ENCODE assay signal across 8 cellular contexts in the genomic region with DNA sequence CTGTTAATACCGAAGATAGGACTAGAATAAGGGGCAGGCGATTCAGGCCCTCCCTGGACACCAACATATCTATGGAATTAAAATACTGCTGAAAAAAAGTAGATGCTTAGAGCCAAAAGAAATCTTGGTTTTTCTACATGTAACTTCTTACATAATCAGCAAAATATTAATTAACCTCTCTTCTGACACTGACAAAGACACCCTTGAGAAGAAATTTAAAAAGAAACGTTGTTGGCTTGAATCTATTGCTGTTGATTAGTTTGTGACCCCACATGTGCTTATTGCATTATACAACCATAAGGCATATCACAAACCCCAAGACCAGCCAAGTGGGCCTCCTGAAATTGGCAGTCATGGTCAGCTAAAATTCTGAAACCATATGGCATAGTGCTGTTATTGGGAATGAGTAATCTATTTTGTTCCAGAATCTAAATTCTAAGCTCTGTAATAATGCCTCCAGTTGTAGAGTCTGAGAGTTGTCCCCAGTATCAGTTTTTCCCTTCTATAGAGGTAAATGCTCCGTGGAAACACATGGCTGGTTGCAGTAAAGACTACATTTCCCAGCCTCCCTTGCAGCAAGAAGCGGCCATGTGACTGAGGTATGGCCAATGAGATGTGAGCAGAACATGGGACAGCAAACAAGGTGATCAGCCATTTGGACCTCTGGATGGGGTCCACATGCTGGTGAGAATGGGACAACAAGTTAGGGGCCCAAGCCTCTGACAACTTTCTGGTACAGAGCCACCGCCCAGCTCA. TPM values are rescaled to one million over a fixed set of nuclear protein-coding genes. Genes with fewer than 3 reads are reported as not detected.
DNase-seq lines count a peak whose midpoint lies in the region; ATAC-seq, FAIRE-seq and TF ChIP-seq lines count a peak whose summit lies in the region.

No MANE protein-coding gene starts in this region.

- no peak overlapping the region for H3K9ac ChIP-seq in OCI-LY3 (ENCODE audit: low read length)
- H3K9ac ChIP-seq in kidney (ENCODE audit: low read length in 2 of 2) = no peak overlapping the region

- no peak for FAIRE-seq in kidney (lab: Jason Lieb, UNC)

- H3K9me3 Mint-ChIP-seq in naive thymus-derived CD8-positive, alpha-beta T cell = no peaks in the 10 kb centered on the region

- in situ Hi-C loops in T47D (cut with HindIII; ENCODE audit: low pct_unique_long_range_greater_than_20kb, low sequenced_read_pairs) = no loop called here

- TF ChIP-seq CTCF in right atrium auricular region (IDR thresholded peaks at IDR 0.05) (no peak), OCI-LY3 (IDR thresholded peaks at IDR 0.05; ENCODE audit: low read depth, low read length) (no peak), kidney (IDR thresholded peaks at IDR 0.05; ENCODE audit: borderline replicate concordance, extremely low read depth, insufficient read depth) (no peak)

- ATAC-seq in left cardiac atrium (peak; percentile 56 to 57), GM21529 (IDR thresholded peaks at IDR 0.05; ENCODE audit: unreplicated experiment) (no peak)
- ATAC-seq in naive thymus-derived CD8-positive, alpha-beta T cell = peak; percentile 56 to 64

- H3K9me3 ChIP-seq in right atrium auricular region = no peaks in the 10 kb centered on the region
- H3K9me3 ChIP-seq in OCI-LY3 (ENCODE audit: insufficient read depth, low read length) = no peaks in the 10 kb centered on the region
- H3K9me3 ChIP-seq in kidney (ENCODE audit: control insufficient read depth in 1 of 2, low read length in 2 of 2) = no peaks in the 10 kb centered on the region

- no peaks in the 10 kb centered on the region for H3K79me2 ChIP-seq in OCI-LY3 (ENCODE audit: low read length)

- H3K36me3 ChIP-seq in right atrium auricular region = no peaks in the 10 kb centered on the region
- no peaks in the 10 kb centered on the region for H3K36me3 ChIP-seq in OCI-LY3 (replicated peaks; ENCODE audit: low read depth, low read length)
- H3K36me3 ChIP-seq in kidney (ENCODE audit: control insufficient read depth in 1 of 2, insufficient read depth in 2 of 2, low read length in 2 of 2) = no peaks in the 10 kb centered on the region

- no peak overlapping the region for H3K4me3 Mint-ChIP-seq in naive thymus-derived CD8-positive, alpha-beta T cell

- intact Hi-C loops in left cardiac atrium (cut with DNase I) (loop anchor here in 1 of 2 donors (10.0 kb wide), 1 partner anchor 193 kb away; no protein-coding TSS in a partner anchor), kidney (cut with DNase I) (loop anchor here (5.0 kb wide), 1 partner anchor 280 kb away; no protein-coding TSS in a partner anchor)

- H3K36me3 Mint-ChIP-seq in naive thymus-derived CD8-positive, alpha-beta T cell = no peaks in the 10 kb centered on the region

- H3K4me3 ChIP-seq in right atrium auricular region (no peak overlapping the region), OCI-LY3 (ENCODE audit: low read length) (no peak overlapping the region), kidney (ENCODE audit: low read length in 2 of 2) (no peak overlapping the region)

- H3K27ac ChIP-seq in right atrium auricular region = no peak overlapping the region
- H3K27ac ChIP-seq in OCI-LY3 (ENCODE audit: low read length) = no peak overlapping the region
- no peak overlapping the region for H3K27ac ChIP-seq in kidney (ENCODE audit: low read depth in 2 of 2, low read length in 2 of 2)

- DNase-seq in left cardiac atrium (peak; percentile 44), right atrium auricular region (ENCODE audit: low spot score) (no peak), T47D (ENCODE audit: low read depth in 1 of 2, low spot score in 1 of 2) (peak; percentile 67 to 86), kidney (no peak), NCI-H748 (lab: John Stamatoyannopoulos, UW; ENCODE audit: unreplicated experiment) (no peak)
- peak in 5 of 10 donors; percentile 14 to 31 (median 16) for DNase-seq in naive thymus-derived CD8-positive, alpha-beta T cell

- 0 out of 2 replicates have a peak overlapping the region, but pooled peaks have one; percentile 16 for H3K4me2 ChIP-seq in OCI-LY3 (ENCODE audit: low read length)

- H4K20me1 ChIP-seq in OCI-LY3 (ENCODE audit: insufficient read depth, low read length) = no peaks in the 10 kb centered on the region

- peaks cover 0 to 1% (median 0%) of the 10 kb centered on the region in 5 donors for H3K27me3 Mint-ChIP-seq in naive thymus-derived CD8-positive, alpha-beta T cell

- POLR2A ChIA-PET in naive thymus-derived CD8-positive, alpha-beta T cell (lab: Charles Lee) = no interaction called here

- peak overlapping the region; percentile 40 for H2AFZ ChIP-seq in OCI-LY3 (ENCODE audit: low read depth, low read length)

- peaks cover 0 to 14% of the 10 kb centered on the region in 2 donors for H3K4me1 ChIP-seq in right atrium auricular region
- peaks cover 35% of the 10 kb centered on the region for H3K4me1 ChIP-seq in OCI-LY3 (ENCODE audit: low read length)
- H3K4me1 ChIP-seq in kidney (ENCODE audit: control insufficient read depth in 1 of 2, insufficient read depth in 1 of 2, low read depth in 1 of 2, low read length in 2 of 2) = peaks cover 0 to 2% of the 10 kb centered on the region in 2 donors

- H3K4me1 Mint-ChIP-seq in naive thymus-derived CD8-positive, alpha-beta T cell = peaks cover 0 to 25% (median 8%) of the 10 kb centered on the region in 4 donors

- H3K27ac Mint-ChIP-seq in naive thymus-derived CD8-positive, alpha-beta T cell = no peak overlapping the region

- H3K27me3 ChIP-seq in right atrium auricular region (no peaks in the 10 kb centered on the region), OCI-LY3 (ENCODE audit: low read depth, low read length) (peaks cover 3% of the 10 kb centered on the region; the same call in 1 of the 2 replicates)

RNA-seq across cellular contexts. Expression of gene PTPN1, which starts 42.4 kb away (rescaled TPM):
- total RNA-seq in left cardiac atrium (10 to 100 TPM; 22.8 to 40.4 TPM), right atrium auricular region (10 to 100 TPM; 28.1 to 38.7 TPM), kidney (80.4 TPM)
- total RNA-seq in naive thymus-derived CD8-positive, alpha-beta T cell = 10 to 100 TPM; 53.8 to 56.7 TPM
- 10 to 100 TPM; 29.1 to 31.9 (median 29.4) TPM for polyA plus RNA-seq in naive thymus-derived CD8-positive, alpha-beta T cell
- polyA plus RNA-seq in kidney (ENCODE audit: insufficient read depth, low read depth, low replicate concordance) = 29.6 TPM

Comparison
In these comparisons a context has a peak if more than half of its experiments do, and no peak if none do; other contexts are left out.
1. DNase-seq: peak in left cardiac atrium (single experiment) and T47D (2 of 2); none in right atrium auricular region (single experiment), kidney (single experiment) and NCI-H748 (single experiment).